ENCODE assay signal across 9 cellular contexts in the genomic region with DNA sequence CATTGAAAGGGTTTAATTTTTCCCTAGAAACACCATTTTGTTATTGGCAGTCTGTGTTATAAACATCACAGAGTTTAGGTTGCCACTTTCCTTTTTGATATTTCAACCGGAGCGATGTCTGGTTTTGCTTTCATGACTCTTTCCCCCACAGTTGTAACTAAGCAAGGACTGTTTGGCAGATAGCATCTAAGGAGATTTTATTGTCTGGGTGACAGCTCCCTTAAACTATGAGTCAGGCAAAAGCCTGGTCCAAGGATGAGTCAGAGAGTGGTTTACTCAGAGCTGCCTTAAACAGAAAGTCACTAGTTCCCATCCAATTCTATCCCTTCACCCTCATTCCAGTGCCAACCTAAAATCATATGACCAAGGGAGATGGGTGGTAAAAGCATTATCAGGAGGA.
A peak's percentile ranks its signal among the peaks of the same experiment; 100 is the strongest.
DNase-seq lines count a peak whose midpoint lies in the region; ATAC-seq, FAIRE-seq and TF ChIP-seq lines count a peak whose summit lies in the region.
"Had no signal": no experiment of that assay in that cellular context is flagged by ENCODE, and none has a peak within 500 bp of the region (broad histone marks: within the 10 kb centered on the region; RNA-seq: fewer than 3 reads in every experiment).

No MANE protein-coding gene starts in this region.

- no peaks in the 10 kb centered on the region for H4K20me1 ChIP-seq in keratinocyte (ENCODE audit: control insufficient read depth, extremely low read depth, insufficient read depth, low read length)

- peak overlapping the region; percentile 52 for H2AFZ ChIP-seq in keratinocyte (ENCODE audit: control insufficient read depth, low read length)

- dilution Hi-C loops in keratinocyte (cut with MboI; ENCODE audit: extremely low pct_ligation_motif_present, low sequenced_read_pairs), result no loop called here

- H3K9me3 ChIP-seq in keratinocyte (ENCODE audit: control insufficient read depth, low read depth, low read length), result no peaks in the 10 kb centered on the region
- no peaks in the 10 kb centered on the region for H3K9me3 ChIP-seq in colonic mucosa
- H3K9me3 ChIP-seq: heart left ventricle had no signal

- FAIRE-seq in keratinocyte (lab: Jason Lieb, UNC), result peak; percentile 94

- DNase-seq in GM04504 (ENCODE audit: low read depth), result peak; percentile 90
- DNase-seq in keratinocyte (ENCODE audit: low read depth, low spot score), result peak; percentile 5
- no peak for DNase-seq in RPMI8226
- no peak for DNase-seq in stimulated activated CD4-positive, alpha-beta T cell treated with anti-CD3 and anti-CD28 coated beads, Interleukin-4, amount 100 ng/mL, for 4 hours
- DNase-seq in colonic mucosa, result no peak
- DNase-seq: heart left ventricle had no signal

- H3K9me1 ChIP-seq in keratinocyte (ENCODE audit: control insufficient read depth, extremely low read depth, insufficient read depth, low read length), result no peaks in the 10 kb centered on the region

- H3K36me3 ChIP-seq in keratinocyte (ENCODE audit: control insufficient read depth in 2 of 2, extremely low read depth in 1 of 2, insufficient read depth in 2 of 2, low read length in 2 of 2), result no peaks in the 10 kb centered on the region
- no peaks in the 10 kb centered on the region for H3K36me3 ChIP-seq in colonic mucosa
- H3K36me3 ChIP-seq: heart left ventricle had no signal

- TF ChIP-seq CTCF in keratinocyte (optimal IDR thresholded peaks at IDR 0.05 in 1 of 3, IDR thresholded peaks at IDR 0.05 in 1 of 3, conservative IDR thresholded peaks at IDR 0.05 in 1 of 3; ENCODE audit: extremely low read depth in 1 of 3, insufficient read depth in 2 of 3, low read length in 3 of 3) (no peak), colonic mucosa (IDR thresholded peaks at IDR 0.05) (no peak)

- intact Hi-C loops in colonic mucosa (cut with DNase I), result no loop called here

- H3K4me3 ChIP-seq in keratinocyte (ENCODE audit: control insufficient read depth in 2 of 3, extremely low read depth in 1 of 3, insufficient read depth in 2 of 3, low read depth in 1 of 3, low read length in 3 of 3), result peak overlapping the region in 1 of 3 experiments; percentile 20
- no peak overlapping the region for H3K4me3 ChIP-seq in colonic mucosa
- H3K4me3 ChIP-seq: heart left ventricle had no signal

- H3K4me2 ChIP-seq in keratinocyte (ENCODE audit: control insufficient read depth, extremely low read depth, insufficient read depth, low read depth, low read length), result peak overlapping the region; percentile 75

- H3K4me1 ChIP-seq in keratinocyte (ENCODE audit: control insufficient read depth, extremely low read depth, insufficient read depth, low read length) (peaks cover 3% of the 10 kb centered on the region), colonic mucosa (no peaks in the 10 kb centered on the region)
- H3K4me1 ChIP-seq: heart left ventricle had no signal

- ATAC-seq in HG02884 (IDR thresholded peaks at IDR 0.05; ENCODE audit: unreplicated experiment) (peak; percentile 78), SK-N-SH treated with all-trans-retinoic acid at 6 μM for 48 hours (peak; percentile 100), GM19023 (IDR thresholded peaks at IDR 0.05; ENCODE audit: unreplicated experiment) (no peak)

- no peaks in the 10 kb centered on the region for H3K79me2 ChIP-seq in keratinocyte (ENCODE audit: control insufficient read depth, insufficient read depth, low read length)

- H3K9ac ChIP-seq in keratinocyte (ENCODE audit: control insufficient read depth, extremely low read depth, insufficient read depth, low read length) (no peak overlapping the region), colonic mucosa (ENCODE audit: low read depth in 2 of 2, low read length in 2 of 2) (no peak overlapping the region)

- no peaks in the 10 kb centered on the region for H3K27me3 ChIP-seq in keratinocyte (ENCODE audit: control insufficient read depth, extremely low read depth, insufficient read depth, low read length)
- H3K27me3 ChIP-seq in colonic mucosa, result no peaks in the 10 kb centered on the region
- H3K27me3 ChIP-seq: heart left ventricle had no signal

- H3K27ac ChIP-seq in keratinocyte (ENCODE audit: control insufficient read depth, insufficient read depth, low read length) (no peak overlapping the region), colonic mucosa (no peak overlapping the region)
- H3K27ac ChIP-seq: heart left ventricle had no signal

TF ChIP-seq in SK-N-SH treated with all-trans-retinoic acid at 6 μM for 48 hours, 23 proteins besides CTCF, POLR2A, EP300 and RAD21 (continues in another document):
- TF ChIP-seq TCF4 (CRISPR knock-in tag; IDR thresholded peaks at IDR 0.05; ENCODE audit: borderline replicate concordance) (no peak), ZNF70 (CRISPR knock-in tag; IDR thresholded peaks at IDR 0.05) (no peak), ISL1 (CRISPR knock-in tag; IDR thresholded peaks at IDR 0.05) (peak; percentile 80; the same call in 1 of the 2 replicates), ZC3H10 (CRISPR knock-in tag; IDR thresholded peaks at IDR 0.05) (no peak), ZNF565 (CRISPR knock-in tag; conservative IDR thresholded peaks at IDR 0.05; ENCODE audit: low read depth) (no peak), SNAI2 (CRISPR knock-in tag; IDR thresholded peaks at IDR 0.05) (no peak), ARNTL (CRISPR knock-in tag; IDR thresholded peaks at IDR 0.05; ENCODE audit: borderline replicate concordance, low read depth) (no peak), OSR1 (CRISPR knock-in tag; IDR thresholded peaks at IDR 0.05) (no peak), ZNF8 (CRISPR knock-in tag; IDR thresholded peaks at IDR 0.05) (no peak), TOX (CRISPR knock-in tag; IDR thresholded peaks at IDR 0.05; ENCODE audit: borderline replicate concordance) (peak; percentile 44; the same call in 1 of the 2 replicates), PPARA (CRISPR knock-in tag; IDR thresholded peaks at IDR 0.05; ENCODE audit: borderline replicate concordance) (no peak)
- TF ChIP-seq, protein P1, sequence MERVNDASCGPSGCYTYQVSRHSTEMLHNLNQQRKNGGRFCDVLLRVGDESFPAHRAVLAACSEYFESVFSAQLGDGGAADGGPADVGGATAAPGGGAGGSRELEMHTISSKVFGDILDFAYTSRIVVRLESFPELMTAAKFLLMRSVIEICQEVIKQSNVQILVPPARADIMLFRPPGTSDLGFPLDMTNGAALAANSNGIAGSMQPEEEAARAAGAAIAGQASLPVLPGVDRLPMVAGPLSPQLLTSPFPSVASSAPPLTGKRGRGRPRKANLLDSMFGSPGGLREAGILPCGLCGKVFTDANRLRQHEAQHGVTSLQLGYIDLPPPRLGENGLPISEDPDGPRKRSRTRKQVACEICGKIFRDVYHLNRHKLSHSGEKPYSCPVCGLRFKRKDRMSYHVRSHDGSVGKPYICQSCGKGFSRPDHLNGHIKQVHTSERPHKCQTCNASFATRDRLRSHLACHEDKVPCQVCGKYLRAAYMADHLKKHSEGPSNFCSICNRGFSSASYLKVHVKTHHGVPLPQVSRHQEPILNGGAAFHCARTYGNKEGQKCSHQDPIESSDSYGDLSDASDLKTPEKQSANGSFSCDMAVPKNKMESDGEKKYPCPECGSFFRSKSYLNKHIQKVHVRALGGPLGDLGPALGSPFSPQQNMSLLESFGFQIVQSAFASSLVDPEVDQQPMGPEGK (CRISPR knock-in tag; IDR thresholded peaks at IDR 0.05; ENCODE audit: borderline replicate concordance), result no peak
- TF ChIP-seq, protein P2, sequence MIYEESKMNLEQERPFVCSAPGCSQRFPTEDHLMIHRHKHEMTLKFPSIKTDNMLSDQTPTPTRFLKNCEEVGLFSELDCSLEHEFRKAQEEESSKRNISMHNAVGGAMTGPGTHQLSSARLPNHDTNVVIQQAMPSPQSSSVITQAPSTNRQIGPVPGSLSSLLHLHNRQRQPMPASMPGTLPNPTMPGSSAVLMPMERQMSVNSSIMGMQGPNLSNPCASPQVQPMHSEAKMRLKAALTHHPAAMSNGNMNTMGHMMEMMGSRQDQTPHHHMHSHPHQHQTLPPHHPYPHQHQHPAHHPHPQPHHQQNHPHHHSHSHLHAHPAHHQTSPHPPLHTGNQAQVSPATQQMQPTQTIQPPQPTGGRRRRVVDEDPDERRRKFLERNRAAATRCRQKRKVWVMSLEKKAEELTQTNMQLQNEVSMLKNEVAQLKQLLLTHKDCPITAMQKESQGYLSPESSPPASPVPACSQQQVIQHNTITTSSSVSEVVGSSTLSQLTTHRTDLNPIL (CRISPR knock-in tag; IDR thresholded peaks at IDR 0.05; ENCODE audit: low read depth), result no peak; the same call in 1 of the 2 replicates
- TF ChIP-seq, protein P3, sequence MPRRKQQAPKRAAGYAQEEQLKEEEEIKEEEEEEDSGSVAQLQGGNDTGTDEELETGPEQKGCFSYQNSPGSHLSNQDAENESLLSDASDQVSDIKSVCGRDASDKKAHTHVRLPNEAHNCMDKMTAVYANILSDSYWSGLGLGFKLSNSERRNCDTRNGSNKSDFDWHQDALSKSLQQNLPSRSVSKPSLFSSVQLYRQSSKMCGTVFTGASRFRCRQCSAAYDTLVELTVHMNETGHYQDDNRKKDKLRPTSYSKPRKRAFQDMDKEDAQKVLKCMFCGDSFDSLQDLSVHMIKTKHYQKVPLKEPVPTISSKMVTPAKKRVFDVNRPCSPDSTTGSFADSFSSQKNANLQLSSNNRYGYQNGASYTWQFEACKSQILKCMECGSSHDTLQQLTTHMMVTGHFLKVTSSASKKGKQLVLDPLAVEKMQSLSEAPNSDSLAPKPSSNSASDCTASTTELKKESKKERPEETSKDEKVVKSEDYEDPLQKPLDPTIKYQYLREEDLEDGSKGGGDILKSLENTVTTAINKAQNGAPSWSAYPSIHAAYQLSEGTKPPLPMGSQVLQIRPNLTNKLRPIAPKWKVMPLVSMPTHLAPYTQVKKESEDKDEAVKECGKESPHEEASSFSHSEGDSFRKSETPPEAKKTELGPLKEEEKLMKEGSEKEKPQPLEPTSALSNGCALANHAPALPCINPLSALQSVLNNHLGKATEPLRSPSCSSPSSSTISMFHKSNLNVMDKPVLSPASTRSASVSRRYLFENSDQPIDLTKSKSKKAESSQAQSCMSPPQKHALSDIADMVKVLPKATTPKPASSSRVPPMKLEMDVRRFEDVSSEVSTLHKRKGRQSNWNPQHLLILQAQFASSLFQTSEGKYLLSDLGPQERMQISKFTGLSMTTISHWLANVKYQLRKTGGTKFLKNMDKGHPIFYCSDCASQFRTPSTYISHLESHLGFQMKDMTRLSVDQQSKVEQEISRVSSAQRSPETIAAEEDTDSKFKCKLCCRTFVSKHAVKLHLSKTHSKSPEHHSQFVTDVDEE (CRISPR knock-in tag; IDR thresholded peaks at IDR 0.05), result no peak

Comparison
In these comparisons a context has a peak if more than half of its experiments do, and no peak if none do; other contexts are left out.
1. DNase-seq: peak in GM04504 (single experiment) and keratinocyte (single experiment); none in RPMI8226 (single experiment), stimulated activated CD4-positive, alpha-beta T cell treated with anti-CD3 and anti-CD28 coated beads, Interleukin-4, amount 100 ng/mL, for 4 hours (0 of 2) and colonic mucosa (single experiment).